ENCODE assay signal across 23 cellular contexts in genomic region chr10:99665304-99665703, GRCh38.
"Had no signal": no experiment of that assay in that cellular context is flagged by ENCODE, and none has a peak within 500 bp of the region (broad histone marks: within the 10 kb centered on the region; RNA-seq: fewer than 3 reads in every experiment).

No MANE protein-coding gene starts in this region.

- H3K4me1 ChIP-seq: SJCRH30 had no signal

- DNase-seq: Karpas-422, KG1, MG63, NCI-H1092 treated with DMSO at 0.1 percent for 48 hours, NCI-H1436, NCI-H187, NCI-H2029, NCI-H2081 treated with DMSO at 0.1 percent for 48 hours, NCI-H2171, NCI-H226, NCI-H446, NCI-H510A, NCI-H524 treated with DMSO at 0.1 percent for 48 hours, NCI-H69, NCI-H774, SHP77 treated with DMSO at 0.1 percent for 48 hours, SJCRH30, T-helper 1 cell had no signal

- H3K27me3 ChIP-seq: MG63, SJCRH30 had no signal

- ATAC-seq: Panc1, Right ventricle myocardium inferior, SK-N-SH treated with all-trans-retinoic acid at 6 μM for 48 hours had no signal

- FAIRE-seq: HTR-8/SVneo had no signal

- H3K27ac ChIP-seq: HL-60, SJCRH30 had no signal

- H3K36me3 ChIP-seq: SJCRH30 had no signal

- H3K9me3 ChIP-seq: MG63, SJCRH30 had no signal

- H3K4me3 ChIP-seq: MG63, SJCRH30 had no signal
